In genomic region chr6:34522740-34523139, GRCh38 we compare ENCODE assay signal across 24 cellular contexts. TPM values are rescaled to one million over a fixed set of nuclear protein-coding genes. Genes with fewer than 3 reads are reported as not detected.
"Had no signal": no experiment of that assay in that cellular context is flagged by ENCODE, and none has a peak within 500 bp of the region (broad histone marks: within the 10 kb centered on the region; RNA-seq: fewer than 3 reads in every experiment).

No MANE protein-coding gene starts in this region.

- H3K4me3 ChIP-seq: cardiac muscle cell, dorsolateral prefrontal cortex, esophagus muscularis mucosa, gastroesophageal sphincter, ovary, prostate gland, right lobe of liver, stomach, thoracic aorta, transverse colon had no signal

- H3K36me3 ChIP-seq: cardiac muscle cell, esophagus muscularis mucosa, gastroesophageal sphincter, ovary, prostate gland, right lobe of liver, stomach, thoracic aorta, transverse colon had no signal

- FAIRE-seq: endometrium had no signal

- H3K4me1 ChIP-seq: prostate gland, right lobe of liver had no signal

- H3K9me3 ChIP-seq: esophagus muscularis mucosa, gastroesophageal sphincter, ovary, prostate gland, right lobe of liver, stomach, thoracic aorta, transverse colon had no signal

- H3K27ac ChIP-seq: cardiac muscle cell, epithelial cell of prostate, esophagus muscularis mucosa, gastroesophageal sphincter, ovary, prostate gland, right lobe of liver, stomach, thoracic aorta, transverse colon had no signal

- DNase-seq: cortex of kidney; effector CD8-positive, alpha-beta T cell; foreskin fibroblast; islet precursor cell; left colon; natural killer cell; nucleus accumbens; stimulated activated CD4-positive, alpha-beta T cell treated with anti-CD3 and anti-CD28 coated beads, Interleukin-2, amount 100 ng/mL, for 24 hours; stimulated activated naive CD4-positive, alpha-beta T cell; stomach; transverse colon had no signal

- H3K27me3 ChIP-seq: cardiac muscle cell, dorsolateral prefrontal cortex, ovary, right lobe of liver, transverse colon had no signal

- ATAC-seq: gastroesophageal sphincter, left colon, natural killer cell, right lobe of liver had no signal

RNA-seq across cellular contexts. Expression of gene SPDEF, which starts 33.4 kb away (rescaled TPM):
- total RNA-seq: esophagus muscularis mucosa, myocyte, renal cortical epithelial cell, right lobe of liver, skeletal muscle tissue, thoracic aorta had no signal
- polyA plus RNA-seq: cardiac muscle cell had no signal
